In genomic region chr17:80891096-80892018, GRCh38 we compare ENCODE assay signal across 8 cellular contexts.
A peak's percentile ranks its signal among the peaks of the same experiment; 100 is the strongest.
DNase-seq lines count a peak whose midpoint lies in the region; ATAC-seq lines count a peak whose summit lies in the region.

No MANE protein-coding gene starts in this region.

- no peaks in the 10 kb centered on the region for H3K9me3 ChIP-seq in effector memory CD4-positive, alpha-beta T cell (ENCODE audit: control insufficient read depth, low read length)
- no peaks in the 10 kb centered on the region for H3K9me3 ChIP-seq in subcutaneous abdominal adipose tissue (ENCODE audit: control insufficient read depth in 5 of 5, low read length in 5 of 5)

- no peaks in the 10 kb centered on the region for H3K27me3 ChIP-seq in effector memory CD4-positive, alpha-beta T cell (replicated peaks; ENCODE audit: control insufficient read depth, insufficient read depth, low read length, poor library complexity, severe bottlenecking)
- no peaks in the 10 kb centered on the region for H3K27me3 ChIP-seq in subcutaneous abdominal adipose tissue (ENCODE audit: control insufficient read depth in 5 of 5, insufficient read depth in 4 of 5, low read length in 5 of 5)

- DNase-seq in AML-193 (lab: John Stamatoyannopoulos, UW) (peak; percentile 85 to 89), M059J (ENCODE audit: low read depth) (peak; percentile 99), non-pigmented ciliary epithelial cell (ENCODE audit: low read depth) (peak; percentile 78), G401 (ENCODE audit: low spot score) (no peak)
- peak; percentile 76 for DNase-seq in activated CD4-positive, alpha-beta T cell treated with anti-CD3 and anti-CD28 coated beads, Interleukin-2, amount 50 U/mL, for 1 hour
- peak; percentile 60 to 79 (median 68) for DNase-seq in effector memory CD4-positive, alpha-beta T cell

- peaks cover 45% of the 10 kb centered on the region for H3K4me1 ChIP-seq in effector memory CD4-positive, alpha-beta T cell (ENCODE audit: control insufficient read depth, insufficient read depth, low read length, poor library complexity, severe bottlenecking)
- peaks cover 0 to 12% (median 3%) of the 10 kb centered on the region in 5 donors for H3K4me1 ChIP-seq in subcutaneous abdominal adipose tissue (ENCODE audit: control insufficient read depth in 5 of 5, insufficient read depth in 5 of 5, low read length in 5 of 5)

- H3K9ac ChIP-seq in subcutaneous abdominal adipose tissue (ENCODE audit: low read length in 5 of 5) = no peak overlapping the region

- peak overlapping the region; percentile 33 for H3K4me3 ChIP-seq in effector memory CD4-positive, alpha-beta T cell (ENCODE audit: insufficient read depth, low read depth, low read length, poor library complexity, severe bottlenecking)
- H3K4me3 ChIP-seq in subcutaneous abdominal adipose tissue (ENCODE audit: low read depth in 1 of 5, low read length in 5 of 5) = no peak overlapping the region

- ATAC-seq in GM21529 (IDR thresholded peaks at IDR 0.05; ENCODE audit: unreplicated experiment) = peak; percentile 50

- in situ Hi-C loops in G401 (cut with HindIII; ENCODE audit: low sequenced_read_pairs) = no loop called here

- H3K36me3 ChIP-seq in effector memory CD4-positive, alpha-beta T cell (ENCODE audit: control insufficient read depth, insufficient read depth, low read length) = peaks cover 22% of the 10 kb centered on the region
- H3K36me3 ChIP-seq in subcutaneous abdominal adipose tissue (ENCODE audit: control insufficient read depth in 5 of 5, insufficient read depth in 5 of 5, low read length in 5 of 5) = peaks cover 0 to 63% (median 50%) of the 10 kb centered on the region in 5 donors

- peak overlapping the region; percentile 89 for H3K27ac ChIP-seq in effector memory CD4-positive, alpha-beta T cell (ENCODE audit: insufficient read depth, low read length, poor library complexity, severe bottlenecking)
- peak overlapping the region; percentile 63 for H3K27ac ChIP-seq in subcutaneous abdominal adipose tissue (ENCODE audit: low read depth, low read length)
